Comparison of ENCODE assay signal across 17 cellular contexts in genomic region chr14:65500075-65500474, GRCh38.
"Had no signal": no experiment of that assay in that cellular context is flagged by ENCODE, and none has a peak within 500 bp of the region (broad histone marks: within the 10 kb centered on the region; RNA-seq: fewer than 3 reads in every experiment).

No MANE protein-coding gene starts in this region.

- ATAC-seq: heart right ventricle; naive thymus-derived CD8-positive, alpha-beta T cell; psoas muscle had no signal

- DNase-seq: effector CD4-positive, alpha-beta T cell; endodermal cell; erythroblast; foreskin melanocyte; heart right ventricle; hypothalamus; kidney glomerular epithelial cell; naive thymus-derived CD8-positive, alpha-beta T cell; psoas muscle; retina; small intestine; stimulated activated CD4-positive, alpha-beta T cell treated with anti-CD3 and anti-CD28 coated beads, Interleukin-12 subunit alpha, Interleukin-12 subunit beta, amount 100 ng/mL, for 4 hours; stimulated activated naive CD4-positive, alpha-beta T cell treated with Interleukin-2 at 50 U/mL for 16 hours; thyroid gland; upper lobe of left lung had no signal

- FAIRE-seq: endothelial cell of umbilical vein, islet of Langerhans, small intestine had no signal

- H3K4me3 Mint-ChIP-seq: endodermal cell; naive thymus-derived CD8-positive, alpha-beta T cell had no signal

- H3K27me3 Mint-ChIP-seq: naive thymus-derived CD8-positive, alpha-beta T cell had no signal

- H3K27ac Mint-ChIP-seq: endodermal cell had no signal
